In genomic region chr16:8720967-8721692, GRCh38 we compare ENCODE assay signal across 1 cellular context.
TF ChIP-seq lines count a peak whose summit lies in the region.

No MANE protein-coding gene starts in this region.

TF ChIP-seq in neural cell, 6 proteins besides CTCF, POLR2A, EP300 and RAD21:
- TF ChIP-seq SMC3 (conservative IDR thresholded peaks at IDR 0.05; ENCODE audit: poor library complexity) (no peak), MXI1 (conservative IDR thresholded peaks at IDR 0.05; ENCODE audit: poor library complexity, severe bottlenecking) (no peak), EZH2 (IDR thresholded peaks at IDR 0.05; ENCODE audit: borderline replicate concordance, insufficient read depth, low read length, poor library complexity, severe bottlenecking) (no peak), POLR2AphosphoS5 (IDR thresholded peaks at IDR 0.05) (no peak), TAF1 (IDR thresholded peaks at IDR 0.05; ENCODE audit: low read depth) (no peak)
- TF ChIP-seq, protein P1, sequence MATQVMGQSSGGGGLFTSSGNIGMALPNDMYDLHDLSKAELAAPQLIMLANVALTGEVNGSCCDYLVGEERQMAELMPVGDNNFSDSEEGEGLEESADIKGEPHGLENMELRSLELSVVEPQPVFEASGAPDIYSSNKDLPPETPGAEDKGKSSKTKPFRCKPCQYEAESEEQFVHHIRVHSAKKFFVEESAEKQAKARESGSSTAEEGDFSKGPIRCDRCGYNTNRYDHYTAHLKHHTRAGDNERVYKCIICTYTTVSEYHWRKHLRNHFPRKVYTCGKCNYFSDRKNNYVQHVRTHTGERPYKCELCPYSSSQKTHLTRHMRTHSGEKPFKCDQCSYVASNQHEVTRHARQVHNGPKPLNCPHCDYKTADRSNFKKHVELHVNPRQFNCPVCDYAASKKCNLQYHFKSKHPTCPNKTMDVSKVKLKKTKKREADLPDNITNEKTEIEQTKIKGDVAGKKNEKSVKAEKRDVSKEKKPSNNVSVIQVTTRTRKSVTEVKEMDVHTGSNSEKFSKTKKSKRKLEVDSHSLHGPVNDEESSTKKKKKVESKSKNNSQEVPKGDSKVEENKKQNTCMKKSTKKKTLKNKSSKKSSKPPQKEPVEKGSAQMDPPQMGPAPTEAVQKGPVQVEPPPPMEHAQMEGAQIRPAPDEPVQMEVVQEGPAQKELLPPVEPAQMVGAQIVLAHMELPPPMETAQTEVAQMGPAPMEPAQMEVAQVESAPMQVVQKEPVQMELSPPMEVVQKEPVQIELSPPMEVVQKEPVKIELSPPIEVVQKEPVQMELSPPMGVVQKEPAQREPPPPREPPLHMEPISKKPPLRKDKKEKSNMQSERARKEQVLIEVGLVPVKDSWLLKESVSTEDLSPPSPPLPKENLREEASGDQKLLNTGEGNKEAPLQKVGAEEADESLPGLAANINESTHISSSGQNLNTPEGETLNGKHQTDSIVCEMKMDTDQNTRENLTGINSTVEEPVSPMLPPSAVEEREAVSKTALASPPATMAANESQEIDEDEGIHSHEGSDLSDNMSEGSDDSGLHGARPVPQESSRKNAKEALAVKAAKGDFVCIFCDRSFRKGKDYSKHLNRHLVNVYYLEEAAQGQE (IDR thresholded peaks at IDR 0.05; ENCODE audit: borderline replicate concordance): no peak
